Comparison of ENCODE assay signal across 31 cellular contexts in the genomic region with DNA sequence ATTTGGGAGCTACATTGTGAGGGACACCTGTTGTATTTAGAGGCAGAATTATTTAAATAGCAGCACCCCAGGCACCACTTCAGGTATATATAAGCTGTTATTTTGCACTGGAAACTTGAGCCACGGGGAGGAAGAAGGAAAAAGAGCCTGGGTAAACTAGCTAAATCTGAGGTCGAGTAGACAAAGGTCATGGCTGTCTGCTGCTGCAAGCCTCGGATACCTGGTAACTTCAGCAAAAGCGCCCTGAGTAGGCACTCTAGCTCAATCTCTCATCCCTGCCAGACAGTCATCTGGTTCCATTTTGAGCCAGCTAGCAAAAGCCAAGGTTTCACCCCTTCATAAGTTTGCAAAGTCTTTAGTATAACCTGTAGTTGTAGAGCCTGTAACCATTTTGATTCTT.
DNase-seq lines count a peak whose midpoint lies in the region; ATAC-seq and TF ChIP-seq lines count a peak whose summit lies in the region.
"Had no signal": no experiment of that assay in that cellular context is flagged by ENCODE, and none has a peak within 500 bp of the region (broad histone marks: within the 10 kb centered on the region; RNA-seq: fewer than 3 reads in every experiment).

No MANE protein-coding gene starts in this region.

- TF ChIP-seq POLR2A in GM18505 (IDR thresholded peaks at IDR 0.05; ENCODE audit: borderline replicate concordance, extremely low read depth, insufficient read depth, insufficient read length) (no peak), body of pancreas (IDR thresholded peaks at IDR 0.05) (no peak)

- H3K27ac Mint-ChIP-seq in H9, result peak overlapping the region; percentile 78 to 97 (median 92)
- H3K27ac Mint-ChIP-seq: activated CD8-positive, alpha-beta memory T cell treated with anti-CD3 and anti-CD28 coated beads, Interleukin-2, amount 10 ng/mL, durations not matched to agents 7 days and 5 days; CD4-positive, alpha-beta T cell had no signal

- H2BK5ac ChIP-seq in H9 (ENCODE audit: insufficient read length, low read length), result peak overlapping the region; percentile 57

- H4K5ac ChIP-seq in H9 (ENCODE audit: insufficient read length, low read depth, low read length), result no peak overlapping the region

- H2BK120ac ChIP-seq in H9 (ENCODE audit: low read depth, low read length, poor library complexity, severe bottlenecking), result no peak overlapping the region

- H3K9ac ChIP-seq in H9 (ENCODE audit: extremely low read depth, insufficient read length, low read length) (no peak overlapping the region), iPS-20b (ENCODE audit: low read depth, low read length) (peak overlapping the region; percentile 49; the same call in 1 of the 2 replicates)
- H3K9ac ChIP-seq: GM23248, parathyroid adenoma had no signal

- no peak overlapping the region for H2BK15ac ChIP-seq in H9 (ENCODE audit: low read depth, low read length)

- H3K36me3 ChIP-seq in SJCRH30 (no peaks in the 10 kb centered on the region), iPS-20b (ENCODE audit: insufficient read depth, low read depth, low read length) (no peaks in the 10 kb centered on the region), body of pancreas (replicated peaks in 1 of 2; ENCODE audit: insufficient read depth in 1 of 2, low read depth in 2 of 2) (no peaks in the 10 kb centered on the region)
- H3K36me3 ChIP-seq: thyroid gland, uterus had no signal

- no peak overlapping the region for H3K56ac ChIP-seq in H9 (ENCODE audit: insufficient read length, low read depth, low read length)

- H3K79me1 ChIP-seq in H9 (ENCODE audit: insufficient read depth, low read depth, low read length, poor library complexity, severe bottlenecking), result no peaks in the 10 kb centered on the region

- H3T11ph ChIP-seq in H9 (ENCODE audit: low read length), result no peak overlapping the region

- peak overlapping the region; percentile 66 for H2AFZ ChIP-seq in H9 (ENCODE audit: low read length)
- H2AFZ ChIP-seq: GM23248, hepatocyte, parathyroid adenoma had no signal

- H2BK20ac ChIP-seq in H9 (ENCODE audit: low read depth, low read length, poor library complexity, severe bottlenecking), result no peak overlapping the region

- H3K4me1 Mint-ChIP-seq in H9, result peaks cover 54 to 59% of the 10 kb centered on the region in 2 experiments

- no peak overlapping the region for H2BK12ac ChIP-seq in H9 (ENCODE audit: insufficient read length, low read depth, low read length)

- no peak overlapping the region for H4K91ac ChIP-seq in H9 (ENCODE audit: insufficient read length, low read depth, low read length)

- DNase-seq in activated CD4-positive, alpha-beta T cell treated with anti-CD3 and anti-CD28 coated beads for 48 hours, result peak; percentile 19
- no peak for DNase-seq in activated CD4-positive, alpha-beta T cell treated with anti-CD3 and anti-CD28 coated beads for 1 hour
- DNase-seq in H9 (no peak), SJCRH30 (no peak), DMS53 treated with DMSO at 0.1 percent for 48 hours (lab: John Stamatoyannopoulos, UW; ENCODE audit: unreplicated experiment) (no peak), body of pancreas (no peak)
- DNase-seq: activated CD4-positive, alpha-beta T cell treated with anti-CD3 and anti-CD28 coated beads, Interleukin-2, amount 10 ng/mL, durations not matched to agents 24 days and 14 days; activated CD8-positive, alpha-beta memory T cell treated with anti-CD3 and anti-CD28 coated beads, Interleukin-2, amount 10 ng/mL, durations not matched to agents 7 days and 5 days; AML-193; anterior cingulate cortex; CD4-positive, alpha-beta T cell; DND-41; GM23248; KG1; left colon; mesenchymal stem cell; MM.1S; NCI-H1105 treated with DMSO at 0.1 percent for 48 hours; NCI-H1930; NCI-H446 treated with DMSO at 0.1 percent for 48 hours; NCI-H774; small intestine; stimulated activated CD8-positive, alpha-beta memory T cell treated with anti-CD3 and anti-CD28 coated beads, Interleukin-4, amount 100 ng/mL, for 48 hours; SW 1271; thyroid gland; uterus had no signal

- no peak overlapping the region for H3K14ac ChIP-seq in H9 (ENCODE audit: insufficient read depth, low read length)

- no peak overlapping the region for H3K18ac ChIP-seq in H9 (ENCODE audit: insufficient read length, low read depth, low read length)

- no peak overlapping the region for H4K8ac ChIP-seq in H9 (replicated peaks; ENCODE audit: insufficient read length, low read depth, low read length)

- no peak overlapping the region for H3K23ac ChIP-seq in H9 (ENCODE audit: insufficient read length, low read depth, low read length)

- no peaks in the 10 kb centered on the region for H4K20me1 ChIP-seq in H9 (ENCODE audit: control insufficient read depth, insufficient read depth, insufficient read length)

- H3K27ac ChIP-seq in H9 (ENCODE audit: insufficient read length, low read depth, low read length) (peak overlapping the region; percentile 79), SJCRH30 (peak overlapping the region; percentile 64), iPS-20b (ENCODE audit: low read length) (peak overlapping the region; percentile 11), body of pancreas (no peak overlapping the region)
- H3K27ac ChIP-seq: GM23248, hepatocyte, parathyroid adenoma, thyroid gland, uterus had no signal

- no peak overlapping the region for H3K4me3 Mint-ChIP-seq in H9
- H3K4me3 Mint-ChIP-seq: activated CD4-positive, alpha-beta T cell treated with anti-CD3 and anti-CD28 coated beads, Interleukin-2, amount 10 ng/mL, durations not matched to agents 24 days and 14 days; activated CD8-positive, alpha-beta memory T cell treated with anti-CD3 and anti-CD28 coated beads, Interleukin-2, amount 10 ng/mL, durations not matched to agents 7 days and 5 days; CD4-positive, alpha-beta T cell had no signal

- no peaks in the 10 kb centered on the region for H3K23me2 ChIP-seq in H9 (ENCODE audit: insufficient read length, low read depth, low read length, poor library complexity, severe bottlenecking)

- no peaks in the 10 kb centered on the region for H3K9me3 Mint-ChIP-seq in H9
- H3K9me3 Mint-ChIP-seq: activated CD4-positive, alpha-beta T cell treated with anti-CD3 and anti-CD28 coated beads, Interleukin-2, amount 10 ng/mL, durations not matched to agents 24 days and 14 days; activated naive CD4-positive, alpha-beta T cell treated with anti-CD3 and anti-CD28 coated beads, Interleukin-2, amount 50 U/mL, for 72 hours; CD4-positive, alpha-beta T cell had no signal

- no peak for ATAC-seq in GM18505 (IDR thresholded peaks at IDR 0.05; ENCODE audit: unreplicated experiment)
- ATAC-seq in body of pancreas, result no peak
- ATAC-seq: left colon had no signal

- H3K27me3 ChIP-seq in H9 (ENCODE audit: insufficient read depth, low read length), result no peaks in the 10 kb centered on the region
- no peaks in the 10 kb centered on the region for H3K27me3 ChIP-seq in SJCRH30
- no peaks in the 10 kb centered on the region for H3K27me3 ChIP-seq in iPS-20b (ENCODE audit: insufficient read depth, low read length)
- H3K27me3 ChIP-seq in body of pancreas, result no peaks in the 10 kb centered on the region
- H3K27me3 ChIP-seq: hepatocyte, thyroid gland, uterus had no signal

- H3K9me3 ChIP-seq in H9 (ENCODE audit: control insufficient read depth, low read depth, low read length) (no peaks in the 10 kb centered on the region), SJCRH30 (replicated peaks) (no peaks in the 10 kb centered on the region), iPS-20b (ENCODE audit: insufficient read depth, low read depth, low read length) (no peaks in the 10 kb centered on the region), body of pancreas (no peaks in the 10 kb centered on the region)
- H3K9me3 ChIP-seq: thyroid gland, uterus had no signal

- H3K4me2 ChIP-seq in H9 (ENCODE audit: insufficient read depth, insufficient read length, low read length), result peak overlapping the region; percentile 36
- H3K4me2 ChIP-seq: hepatocyte had no signal

- TF ChIP-seq CTCF in H9 (conservative IDR thresholded peaks at IDR 0.05), result no peak
- no peak for TF ChIP-seq CTCF in body of pancreas (IDR thresholded peaks at IDR 0.05)

- H3K4ac ChIP-seq in H9 (ENCODE audit: low read depth, low read length), result no peak overlapping the region

- H3K79me2 ChIP-seq in H9 (ENCODE audit: insufficient read depth, low read length), result no peaks in the 10 kb centered on the region
- H3K79me2 ChIP-seq: hepatocyte, parathyroid adenoma had no signal

- H3K27me3 Mint-ChIP-seq in H9 (ENCODE audit: low read depth), result no peaks in the 10 kb centered on the region
- H3K27me3 Mint-ChIP-seq: activated CD8-positive, alpha-beta memory T cell treated with anti-CD3 and anti-CD28 coated beads, Interleukin-2, amount 10 ng/mL, durations not matched to agents 7 days and 5 days; CD4-positive, alpha-beta T cell had no signal

- H2AK5ac ChIP-seq in H9 (ENCODE audit: insufficient read length, low read length), result no peak overlapping the region

- intact Hi-C loops in body of pancreas (cut with DNase I), result no loop called here

- H3K4me3 ChIP-seq in SJCRH30 (no peak overlapping the region), iPS-20b (ENCODE audit: low read length) (no peak overlapping the region), body of pancreas (no peak overlapping the region)
- H3K4me3 ChIP-seq: GM23248, hepatocyte, thyroid gland, uterus had no signal

- H3K36me3 Mint-ChIP-seq in H9 (ENCODE audit: insufficient read depth in 1 of 3, low read depth in 3 of 3), result no peaks in the 10 kb centered on the region; a peak in 1 of 7 replicates
- H3K36me3 Mint-ChIP-seq: activated CD8-positive, alpha-beta memory T cell treated with anti-CD3 and anti-CD28 coated beads, Interleukin-2, amount 10 ng/mL, durations not matched to agents 7 days and 5 days; activated naive CD4-positive, alpha-beta T cell treated with anti-CD3 and anti-CD28 coated beads, Interleukin-2, amount 50 U/mL, for 72 hours had no signal

- no CpG with 5 or more reads among the region's 4 CpGs for WGBS in H9 (ENCODE audit: extremely low coverage, insufficient read length, low lambda C conversion rate)
- 57 to 60% methylated on average over 4 of the region's 4 CpGs for WGBS in body of pancreas, 2 donors

- H3K4me1 ChIP-seq in H9 (ENCODE audit: insufficient read depth, low read length) (peaks cover 25% of the 10 kb centered on the region), SJCRH30 (0 out of 2 replicates have a peak, but pooled peaks cover 14% of the 10 kb centered on the region), iPS-20b (ENCODE audit: insufficient read depth, low read length) (peaks cover 45% of the 10 kb centered on the region), body of pancreas (no peaks in the 10 kb centered on the region)
- H3K4me1 ChIP-seq: parathyroid adenoma, uterus had no signal

Comparison
In these comparisons a context has a peak if more than half of its experiments do, and no peak if none do; other contexts are left out.
1. H3K27ac ChIP-seq: peak in H9 (single experiment), SJCRH30 (single experiment) and iPS-20b (single experiment); none in body of pancreas (0 of 4).